In the genomic region with DNA sequence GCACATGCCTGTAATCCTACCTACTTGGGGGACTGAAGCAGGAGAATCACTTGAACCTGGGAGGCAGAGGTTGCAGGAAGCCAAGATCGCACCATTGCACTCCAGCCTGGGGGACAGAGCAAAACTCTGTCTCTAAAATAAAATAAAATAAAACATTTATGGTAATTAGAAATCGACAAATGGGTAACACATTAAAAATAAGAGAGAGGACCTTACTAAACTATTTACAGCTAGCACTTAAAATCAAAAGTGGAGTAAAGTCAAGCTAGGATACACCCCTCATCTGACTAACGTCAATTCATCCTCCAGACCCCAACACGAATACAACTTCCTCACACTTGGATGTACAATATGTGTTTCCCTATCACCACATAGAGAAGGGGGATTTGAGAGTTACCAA, we compare ENCODE assay signal across 1 cellular context.
TF ChIP-seq lines count a peak whose summit lies in the region.

No MANE protein-coding gene starts in this region.

TF ChIP-seq in HEK293, 187 proteins besides CTCF, POLR2A, EP300 and RAD21 (continued from another document):
- TF ChIP-seq, protein P1, sequence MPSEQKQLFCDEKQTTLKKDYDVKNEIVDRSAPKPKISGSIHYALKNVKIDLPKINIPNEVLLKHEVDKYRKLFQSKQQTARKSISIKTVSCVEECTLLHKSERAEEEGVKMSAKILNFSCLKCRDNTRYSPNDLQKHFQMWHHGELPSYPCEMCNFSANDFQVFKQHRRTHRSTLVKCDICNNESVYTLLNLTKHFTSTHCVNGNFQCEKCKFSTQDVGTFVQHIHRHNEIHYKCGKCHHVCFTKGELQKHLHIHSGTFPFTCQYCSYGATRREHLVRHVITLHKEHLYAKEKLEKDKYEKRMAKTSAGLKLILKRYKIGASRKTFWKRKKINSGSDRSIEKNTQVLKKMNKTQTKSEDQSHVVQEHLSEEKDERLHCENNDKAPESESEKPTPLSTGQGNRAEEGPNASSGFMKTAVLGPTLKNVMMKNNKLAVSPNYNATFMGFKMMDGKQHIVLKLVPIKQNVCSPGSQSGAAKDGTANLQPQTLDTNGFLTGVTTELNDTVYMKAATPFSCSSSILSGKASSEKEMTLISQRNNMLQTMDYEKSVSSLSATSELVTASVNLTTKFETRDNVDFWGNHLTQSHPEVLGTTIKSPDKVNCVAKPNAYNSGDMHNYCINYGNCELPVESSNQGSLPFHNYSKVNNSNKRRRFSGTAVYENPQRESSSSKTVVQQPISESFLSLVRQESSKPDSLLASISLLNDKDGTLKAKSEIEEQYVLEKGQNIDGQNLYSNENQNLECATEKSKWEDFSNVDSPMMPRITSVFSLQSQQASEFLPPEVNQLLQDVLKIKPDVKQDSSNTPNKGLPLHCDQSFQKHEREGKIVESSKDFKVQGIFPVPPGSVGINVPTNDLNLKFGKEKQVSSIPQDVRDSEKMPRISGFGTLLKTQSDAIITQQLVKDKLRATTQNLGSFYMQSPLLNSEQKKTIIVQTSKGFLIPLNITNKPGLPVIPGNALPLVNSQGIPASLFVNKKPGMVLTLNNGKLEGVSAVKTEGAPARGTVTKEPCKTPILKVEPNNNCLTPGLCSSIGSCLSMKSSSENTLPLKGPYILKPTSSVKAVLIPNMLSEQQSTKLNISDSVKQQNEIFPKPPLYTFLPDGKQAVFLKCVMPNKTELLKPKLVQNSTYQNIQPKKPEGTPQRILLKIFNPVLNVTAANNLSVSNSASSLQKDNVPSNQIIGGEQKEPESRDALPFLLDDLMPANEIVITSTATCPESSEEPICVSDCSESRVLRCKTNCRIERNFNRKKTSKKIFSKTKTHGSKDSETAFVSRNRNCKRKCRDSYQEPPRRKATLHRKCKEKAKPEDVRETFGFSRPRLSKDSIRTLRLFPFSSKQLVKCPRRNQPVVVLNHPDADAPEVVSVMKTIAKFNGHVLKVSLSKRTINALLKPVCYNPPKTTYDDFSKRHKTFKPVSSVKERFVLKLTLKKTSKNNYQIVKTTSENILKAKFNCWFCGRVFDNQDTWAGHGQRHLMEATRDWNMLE (tag by site-specific recombination; conservative IDR thresholded peaks at IDR 0.05; ENCODE audit: low read depth) = 0 out of 2 replicates have a peak, but pooled peaks have one; percentile 31
- TF ChIP-seq ZNF19 (tag by site-specific recombination; IDR thresholded peaks at IDR 0.05; ENCODE audit: low read depth) = no peak
- TF ChIP-seq ZNF837 (tag by site-specific recombination; IDR thresholded peaks at IDR 0.05) = no peak
- no peak for TF ChIP-seq ZNF221 (tag by site-specific recombination; IDR thresholded peaks at IDR 0.05; ENCODE audit: borderline replicate concordance)
- TF ChIP-seq ZNF324 (tag by site-specific recombination; IDR thresholded peaks at IDR 0.05) = no peak
- TF ChIP-seq ZFP37 (tag by site-specific recombination; IDR thresholded peaks at IDR 0.05) = no peak
- peak; percentile 52; the same call in 1 of the 2 replicates for TF ChIP-seq GLIS1 (tag by site-specific recombination; IDR thresholded peaks at IDR 0.05)
